In genomic region chr2:186427970-186428369, GRCh38 we compare ENCODE assay signal across 34 cellular contexts.
"Had no signal": no experiment of that assay in that cellular context is flagged by ENCODE, and none has a peak within 500 bp of the region (broad histone marks: within the 10 kb centered on the region; RNA-seq: fewer than 3 reads in every experiment).

No MANE protein-coding gene starts in this region.

- H3K4me3 Mint-ChIP-seq: activated CD4-positive, alpha-beta T cell treated with anti-CD3 and anti-CD28 coated beads, Interleukin-2, amount 10 ng/mL, durations not matched to agents 24 days and 14 days; activated CD8-positive, alpha-beta T cell treated with anti-CD3 and anti-CD28 coated beads, Interleukin-2, amount 10 ng/mL, durations not matched to agents 7 days and 5 days; activated naive CD8-positive, alpha-beta T cell; activated naive CD8-positive, alpha-beta T cell treated with anti-CD3 and anti-CD28 coated beads, Interleukin-2, amount 50 U/mL, for 24 hours; activated T-cell treated with anti-CD3 and anti-CD28 coated beads, Interleukin-2, amount 50 U/mL, for 24 hours; T-helper 1 cell treated with Interleukin-12 subunit alpha and Interleukin-12 subunit beta and Interleukin-4 antibody, amounts not matched to agents 30 μg/mL and 1 μg/mL, for 36 hours; T-helper 2 cell treated with Interferon-gamma antibody and Interleukin-4, amounts not matched to agents 5 μg/mL and 100 μg/mL, for 36 hours had no signal

- H3K4me2 ChIP-seq: SK-N-SH had no signal

- H3K27me3 ChIP-seq: MG63, Peyer's patch, SJSA1 had no signal

- H3K36me3 ChIP-seq: MG63, Peyer's patch, SJSA1 had no signal

- DNase-seq: activated CD4-positive, alpha-beta T cell treated with anti-CD3 and anti-CD28 coated beads, Interleukin-2, amount 10 ng/mL, durations not matched to agents 24 days and 14 days; activated CD4-positive, alpha-beta T cell treated with anti-CD3 and anti-CD28 coated beads, Interleukin-2, amount 50 U/mL, for 48 hours; activated CD8-positive, alpha-beta T cell treated with anti-CD3 and anti-CD28 coated beads, Interleukin-2, amount 10 ng/mL, durations not matched to agents 7 days and 5 days; activated gamma-delta T cell; activated naive CD4-positive, alpha-beta T cell treated with Interleukin-2 at 50 U/mL for 16 hours; activated naive CD8-positive, alpha-beta T cell treated with anti-CD3 and anti-CD28 coated beads, Interleukin-2, amount 50 U/mL, for 24 hours; activated T-cell treated with anti-CD3 and anti-CD28 coated beads, Interleukin-2, amount 50 U/mL, for 24 hours; amniotic stem cell; aorta; Karpas-422; KBM-7; MG63; NCI-H1092 treated with DMSO at 0.1 percent for 48 hours; NCI-H1417; NCI-H146; NCI-H187; NCI-H2029 treated with DMSO at 0.1 percent for 48 hours; NCI-H2107; NCI-H2171; NCI-H510A; NCI-H526; NCI-H748 treated with DMSO at 0.1 percent for 48 hours; NK-92 treated with Interleukin-12 subunit alpha and Interleukin-12 subunit beta, amount 100 ng/mL, for 24 hours; PC-3; Peyer's patch; RPMI8226; SHP77 treated with DMSO at 0.1 percent for 48 hours; SK-N-SH had no signal

- H3K9me3 ChIP-seq: MG63, Peyer's patch, SJSA1, SK-N-SH had no signal

- H3K9me3 Mint-ChIP-seq: activated CD4-positive, alpha-beta T cell treated with anti-CD3 and anti-CD28 coated beads, Interleukin-2, amount 10 ng/mL, durations not matched to agents 24 days and 14 days; activated naive CD8-positive, alpha-beta T cell treated with anti-CD3 and anti-CD28 coated beads, Interleukin-2, amount 50 U/mL, for 24 hours; activated T-cell treated with anti-CD3 and anti-CD28 coated beads, Interleukin-2, amount 50 U/mL, for 24 hours; activated T-helper 2 cell treated with anti-CD3 and anti-CD28 coated beads, Interferon-gamma antibody, Interleukin-2, Interleukin-4, amounts not matched to agents 10 μg/mL and 5 μg/mL and 100 μg/mL, durations not matched to agents 14 hours and 24 hours and 36 hours; T-helper 1 cell treated with Interleukin-12 subunit alpha and Interleukin-12 subunit beta and Interleukin-4 antibody, amounts not matched to agents 30 μg/mL and 1 μg/mL, for 36 hours; T-helper 2 cell treated with Interferon-gamma antibody and Interleukin-4, amounts not matched to agents 5 μg/mL and 100 μg/mL, for 36 hours had no signal

- ATAC-seq: activated CD8-positive, alpha-beta T cell treated with anti-CD3 and anti-CD28 coated beads, Interleukin-2, amount 10 ng/mL, durations not matched to agents 7 days and 5 days; activated naive CD8-positive, alpha-beta T cell treated with anti-CD3 and anti-CD28 coated beads, Interleukin-2, amount 50 U/mL, for 24 hours; PC-3 had no signal

- H3K27ac ChIP-seq: Peyer's patch, SJSA1 had no signal

- H3K27ac Mint-ChIP-seq: activated CD4-positive, alpha-beta T cell treated with anti-CD3 and anti-CD28 coated beads, Interleukin-2, amount 10 ng/mL, durations not matched to agents 24 days and 14 days; activated CD8-positive, alpha-beta T cell treated with anti-CD3 and anti-CD28 coated beads, Interleukin-2, amount 10 ng/mL, durations not matched to agents 7 days and 5 days; activated naive CD8-positive, alpha-beta T cell; activated naive CD8-positive, alpha-beta T cell treated with anti-CD3 and anti-CD28 coated beads, Interleukin-2, amount 50 U/mL, for 24 hours; activated T-cell treated with anti-CD3 and anti-CD28 coated beads, Interleukin-2, amount 50 U/mL, for 24 hours; activated T-helper 2 cell treated with anti-CD3 and anti-CD28 coated beads, Interferon-gamma antibody, Interleukin-2, Interleukin-4, amounts not matched to agents 10 μg/mL and 5 μg/mL and 100 μg/mL, durations not matched to agents 14 hours and 24 hours and 36 hours; T-helper 1 cell treated with Interleukin-12 subunit alpha and Interleukin-12 subunit beta and Interleukin-4 antibody, amounts not matched to agents 30 μg/mL and 1 μg/mL, for 36 hours; T-helper 2 cell treated with Interferon-gamma antibody and Interleukin-4, amounts not matched to agents 5 μg/mL and 100 μg/mL, for 36 hours had no signal

- H3K27me3 Mint-ChIP-seq: activated naive CD8-positive, alpha-beta T cell; activated naive CD8-positive, alpha-beta T cell treated with anti-CD3 and anti-CD28 coated beads, Interleukin-2, amount 50 U/mL, for 24 hours; activated T-cell treated with anti-CD3 and anti-CD28 coated beads, Interleukin-2, amount 50 U/mL, for 24 hours had no signal

- H3K4me3 ChIP-seq: MG63, Peyer's patch, SJSA1 had no signal

- H3K4me1 ChIP-seq: SJSA1 had no signal

- H3K9ac ChIP-seq: SK-N-SH had no signal

- FAIRE-seq: TTC549 had no signal
